Comparison of ENCODE assay signal across 8 cellular contexts in genomic region chr6:18264338-18265098, GRCh38. TPM values are rescaled to one million over a fixed set of nuclear protein-coding genes. Genes with fewer than 3 reads are reported as not detected.
A peak's percentile ranks its signal among the peaks of the same experiment; 100 is the strongest.
DNase-seq lines count a peak whose midpoint lies in the region; ATAC-seq, FAIRE-seq and TF ChIP-seq lines count a peak whose summit lies in the region.

DEK (minus strand) TSS chr6:18264530; CDS start chr6:18263987, 543 bp downstream.

- H3K9ac ChIP-seq in keratinocyte (ENCODE audit: control insufficient read depth, extremely low read depth, insufficient read depth, low read length) = peak within 1 kb of the TSS; percentile 95

- peaks cover 52% of the 10 kb centered on the region for H3K4me1 Mint-ChIP-seq in central memory CD8-positive, alpha-beta T cell

- peaks cover 27% of the 10 kb centered on the region for H3K36me3 Mint-ChIP-seq in central memory CD8-positive, alpha-beta T cell (ENCODE audit: insufficient read depth)

- TF ChIP-seq POLR2A in GM18951 (IDR thresholded peaks at IDR 0.05; ENCODE audit: extremely low read depth, insufficient read depth, insufficient read length) = peak; percentile 67

- FAIRE-seq in keratinocyte (lab: Jason Lieb, UNC) = no peak

- peak within 1 kb of the TSS; percentile 90 for H3K27ac ChIP-seq in keratinocyte (ENCODE audit: control insufficient read depth, insufficient read depth, low read length)

- H4K20me1 ChIP-seq in keratinocyte (ENCODE audit: control insufficient read depth, extremely low read depth, insufficient read depth, low read length) = peaks cover 10% of the 10 kb centered on the region

- H3K27me3 Mint-ChIP-seq in central memory CD8-positive, alpha-beta T cell = no peaks in the 10 kb centered on the region

- H3K4me3 Mint-ChIP-seq in central memory CD8-positive, alpha-beta T cell = peak within 1 kb of the TSS; percentile 98

- peak within 1 kb of the TSS; percentile 95 for H3K27ac Mint-ChIP-seq in central memory CD8-positive, alpha-beta T cell (ENCODE audit: low read depth)

- H3K4me3 ChIP-seq in AG09309 (ENCODE audit: control insufficient read depth, low read depth, low read length) (peak within 1 kb of the TSS; percentile 70), keratinocyte (ENCODE audit: control insufficient read depth in 2 of 3, extremely low read depth in 1 of 3, insufficient read depth in 2 of 3, low read depth in 1 of 3, low read length in 3 of 3) (peak within 1 kb of the TSS; percentile 77 to 98 (median 95))

- peaks cover 2% of the 10 kb centered on the region for H3K9me1 ChIP-seq in keratinocyte (ENCODE audit: control insufficient read depth, extremely low read depth, insufficient read depth, low read length)

- peaks cover 45% of the 10 kb centered on the region for H3K79me2 ChIP-seq in keratinocyte (ENCODE audit: control insufficient read depth, insufficient read depth, low read length)

- peaks cover 46% of the 10 kb centered on the region for H3K4me1 ChIP-seq in keratinocyte (ENCODE audit: control insufficient read depth, extremely low read depth, insufficient read depth, low read length)

- no peaks in the 10 kb centered on the region for H3K27me3 ChIP-seq in keratinocyte (ENCODE audit: control insufficient read depth, extremely low read depth, insufficient read depth, low read length)

- peaks cover 2% of the 10 kb centered on the region for H3K9me3 ChIP-seq in keratinocyte (ENCODE audit: control insufficient read depth, low read depth, low read length)

- peak; percentile 40 for ATAC-seq in HG03280 (IDR thresholded peaks at IDR 0.05; ENCODE audit: unreplicated experiment)
- peak; percentile 58 to 64 for ATAC-seq in activated CD4-positive, CD25-positive, alpha-beta regulatory T cell treated with anti-CD3 and anti-CD28 coated beads, Interleukin-2, amount 50 U/mL, for 24 hours
- peak; percentile 65 for ATAC-seq in central memory CD8-positive, alpha-beta T cell (replicated peaks; ENCODE audit: extremely low read depth, poor library complexity, severe bottlenecking)

- TF ChIP-seq CTCF in AG09309 (IDR thresholded peaks at IDR 0.05; ENCODE audit: control insufficient read depth, insufficient read depth, low read depth, low read length, missing control alignments) (peak; percentile 55), keratinocyte (optimal IDR thresholded peaks at IDR 0.05 in 1 of 3, IDR thresholded peaks at IDR 0.05 in 1 of 3, conservative IDR thresholded peaks at IDR 0.05 in 1 of 3; ENCODE audit: extremely low read depth in 1 of 3, insufficient read depth in 2 of 3, low read length in 3 of 3) (peak; percentile 35 to 72 (median 64))

- no peaks in the 10 kb centered on the region for H3K9me3 Mint-ChIP-seq in central memory CD8-positive, alpha-beta T cell

- H3K36me3 ChIP-seq in keratinocyte (ENCODE audit: control insufficient read depth in 2 of 2, extremely low read depth in 1 of 2, insufficient read depth in 2 of 2, low read length in 2 of 2) = peaks cover 0 to 5% of the 10 kb centered on the region in 2 experiments

- in situ Hi-C loops in GM18951 (cut with MboI; ENCODE audit: low sequenced_read_pairs, unreplicated experiment) = no loop called here

- peak within 1 kb of the TSS; percentile 89 for H2AFZ ChIP-seq in keratinocyte (ENCODE audit: control insufficient read depth, low read length)

- DNase-seq in AG09309 (ENCODE audit: low read depth) (no peak), NCI-H345 (lab: John Stamatoyannopoulos, UW) (peak; percentile 90), keratinocyte (ENCODE audit: low read depth, low spot score) (no peak)
- DNase-seq in central memory CD8-positive, alpha-beta T cell (ENCODE audit: low spot score in 2 of 2) = peak; percentile 61 to 70
- DNase-seq in stimulated activated CD4-positive, alpha-beta T cell treated with anti-CD3 and anti-CD28 coated beads, Interleukin-12 subunit alpha, Interleukin-12 subunit beta, amount 100 ng/mL, for 48 hours (ENCODE audit: low read depth in 2 of 3, low spot score in 1 of 3) = peak; percentile 73 to 79 (median 76)

- H3K4me2 ChIP-seq in keratinocyte (ENCODE audit: control insufficient read depth, extremely low read depth, insufficient read depth, low read depth, low read length) = peak within 1 kb of the TSS; percentile 100

- dilution Hi-C loops in keratinocyte (cut with MboI; ENCODE audit: extremely low pct_ligation_motif_present, low sequenced_read_pairs) = no loop called here

RNA-seq across cellular contexts. Expression of gene DEK, which starts in this region (rescaled TPM):
- polyA plus RNA-seq in keratinocyte = 9.3 to 45.0 TPM (median 31.3 TPM) in 3 replicates
- 34.8 TPM for polyA plus RNA-seq in keratinocyte (2011; ENCODE audit: low read depth)
- polyA plus RNA-seq in keratinocyte (2011; cell fraction: cytosol; rRNA removed) = 14.5 and 21.5 TPM in 2 replicates
- polyA plus RNA-seq in keratinocyte (2011; cell fraction: nucleus; rRNA removed) = 5.7 and 10.1 TPM in 2 replicates
- 25.1 and 60.2 TPM in 2 replicates for polyA plus RNA-seq in keratinocyte (2012; ENCODE audit: low replicate concordance)
- 1.6 to 10.9 TPM (median 1.7 TPM) in 3 replicates for polyA minus RNA-seq in keratinocyte
- 17.8 TPM for polyA minus RNA-seq in keratinocyte (2011; cell fraction: cytosol; rRNA and poly(A)+ RNA removed)
- 4.0 and 6.0 TPM in 2 replicates for polyA minus RNA-seq in keratinocyte (2011; cell fraction: nucleus; rRNA and poly(A)+ RNA removed)

Comparison
In these comparisons a context has a peak if more than half of its experiments do, and no peak if none do; other contexts are left out.
1. DNase-seq: peak in NCI-H345 (single experiment), central memory CD8-positive, alpha-beta T cell (2 of 2) and stimulated activated CD4-positive, alpha-beta T cell treated with anti-CD3 and anti-CD28 coated beads, Interleukin-12 subunit alpha, Interleukin-12 subunit beta, amount 100 ng/mL, for 48 hours (3 of 3); none in AG09309 (single experiment) and keratinocyte (single experiment).
2. Peak in every context shown above with its lines, with median percentiles within 50 percentile points of each other: ATAC-seq.